Comparison of ENCODE assay signal across 7 cellular contexts in the genomic region with DNA sequence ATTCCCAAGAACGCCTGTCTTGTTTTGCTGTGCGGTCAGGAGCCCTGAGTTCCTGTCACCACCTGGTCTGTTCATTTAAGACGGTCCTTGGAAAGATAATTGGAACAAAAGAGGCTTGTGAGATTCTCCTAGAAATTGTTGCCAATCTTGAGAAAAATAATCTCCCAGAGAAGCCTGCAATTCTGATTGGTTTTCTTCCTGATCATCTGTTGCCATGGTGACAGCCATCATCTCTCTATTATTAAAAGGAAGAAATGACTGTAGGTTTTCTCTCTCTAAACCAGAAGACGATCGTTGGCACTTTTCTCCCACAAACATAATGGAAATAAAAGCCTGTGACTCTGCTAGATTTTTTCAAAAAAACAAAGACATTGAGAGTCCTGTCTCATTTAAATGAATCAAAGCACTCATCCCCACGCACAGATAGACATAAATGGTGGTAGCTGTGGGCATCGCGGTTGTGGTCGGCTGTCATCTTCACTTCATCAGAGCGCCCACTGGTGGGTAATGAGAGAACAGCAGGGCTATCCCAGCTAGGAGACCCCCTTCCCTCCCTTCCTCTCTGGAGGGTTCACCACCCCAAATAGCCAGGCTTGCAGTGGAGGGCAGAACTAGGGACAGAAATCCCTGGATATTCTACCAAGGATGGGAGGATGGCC.
DNase-seq lines count a peak whose midpoint lies in the region; ATAC-seq and TF ChIP-seq lines count a peak whose summit lies in the region.

No MANE protein-coding gene starts in this region.

- peak; percentile 48 for TF ChIP-seq CTCF in GM10266 (IDR thresholded peaks at IDR 0.05; ENCODE audit: control insufficient read depth, insufficient read depth, low read depth, missing control alignments)

- no peaks in the 10 kb centered on the region for H3K36me3 Mint-ChIP-seq in effector memory CD8-positive, alpha-beta T cell (ENCODE audit: insufficient read depth)

- H3K27ac Mint-ChIP-seq in effector memory CD8-positive, alpha-beta T cell, result peak overlapping the region in 1 of 2 donors; percentile 82

- no peaks in the 10 kb centered on the region for H3K9me3 Mint-ChIP-seq in effector memory CD8-positive, alpha-beta T cell

- ATAC-seq in effector memory CD8-positive, alpha-beta T cell (replicated peaks), result peak; percentile 46
- ATAC-seq in HG03565 (IDR thresholded peaks at IDR 0.05; ENCODE audit: unreplicated experiment) (no peak), HG02840 (IDR thresholded peaks at IDR 0.05; ENCODE audit: low FRiP score, unreplicated experiment) (no peak)

- peaks cover 3 to 8% of the 10 kb centered on the region in 2 donors for H3K4me1 Mint-ChIP-seq in effector memory CD8-positive, alpha-beta T cell (ENCODE audit: low read depth in 2 of 2)

- H3K4me3 Mint-ChIP-seq in effector memory CD8-positive, alpha-beta T cell, result no peak overlapping the region

- peaks cover 12 to 18% of the 10 kb centered on the region in 2 donors for H3K27me3 Mint-ChIP-seq in effector memory CD8-positive, alpha-beta T cell

- peak; percentile 33 for DNase-seq in GM10266 (ENCODE audit: extremely low spot score)
- DNase-seq in RPMI8226, result peak; percentile 27
- peak in 2 of 3 experiments; percentile 22 to 40 for DNase-seq in effector memory CD8-positive, alpha-beta T cell
- DNase-seq in stimulated activated CD4-positive, alpha-beta T cell treated with anti-CD3 and anti-CD28 coated beads, Interleukin-4, amount 100 ng/mL, for 1 hour, result peak; percentile 39
- no peak for DNase-seq in T1000 (lab: John Stamatoyannopoulos, UW)
